ENCODE assay signal across 16 cellular contexts in the genomic region with DNA sequence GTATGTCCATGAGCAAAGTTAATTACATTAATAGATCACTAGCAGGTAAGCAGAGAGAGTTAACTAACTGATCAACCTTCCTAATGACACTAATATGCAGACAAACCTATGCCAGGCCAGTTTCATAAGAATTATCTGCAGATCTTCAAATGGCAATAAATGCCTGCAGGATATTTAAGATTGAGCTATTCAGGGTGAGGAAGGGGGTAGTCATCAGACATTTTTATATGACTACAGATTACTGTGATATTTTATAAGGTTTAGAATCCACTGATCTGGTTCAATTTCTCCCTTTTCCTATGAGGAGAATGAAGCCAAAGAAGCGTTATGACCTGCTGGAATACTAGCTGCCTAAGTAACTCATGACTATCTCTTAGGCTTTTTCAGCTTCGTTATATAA. TPM values are rescaled to one million over a fixed set of nuclear protein-coding genes. Genes with fewer than 3 reads are reported as not detected.
DNase-seq lines count a peak whose midpoint lies in the region; ATAC-seq, FAIRE-seq and TF ChIP-seq lines count a peak whose summit lies in the region.
"Had no signal": no experiment of that assay in that cellular context is flagged by ENCODE, and none has a peak within 500 bp of the region (broad histone marks: within the 10 kb centered on the region; RNA-seq: fewer than 3 reads in every experiment).

No MANE protein-coding gene starts in this region.

- no peak for FAIRE-seq in endothelial cell of umbilical vein (lab: Jason Lieb, UNC)
- FAIRE-seq: GM18507 had no signal

- no peak for ATAC-seq in activated naive CD8-positive, alpha-beta T cell treated with anti-CD3 and anti-CD28 coated beads, Interleukin-2, amount 50 U/mL, for 24 hours
- ATAC-seq: HCT116 had no signal

- H3K4me3 ChIP-seq in endothelial cell of umbilical vein (replicated peaks in 1 of 3; ENCODE audit: insufficient read depth in 1 of 3, low read depth in 1 of 3, low read length in 3 of 3) (no peak overlapping the region), neutrophil (ENCODE audit: low read depth in 1 of 2, low read length in 1 of 2) (no peak overlapping the region)

- CTCF ChIA-PET in endothelial cell of umbilical vein (lab: Charles Lee) = interaction anchor here (0.9 to 1.0 kb wide), 2 partner anchors 54 to 753 kb away, joined by 3 read pairs; no protein-coding TSS in a partner anchor

- H3K9me3 Mint-ChIP-seq in activated naive CD8-positive, alpha-beta T cell treated with anti-CD3 and anti-CD28 coated beads, Interleukin-2, amount 50 U/mL, for 24 hours = peaks cover 7% of the 10 kb centered on the region

- H3K27me3 Mint-ChIP-seq in activated naive CD8-positive, alpha-beta T cell treated with anti-CD3 and anti-CD28 coated beads, Interleukin-2, amount 50 U/mL, for 24 hours = peaks cover 12% of the 10 kb centered on the region
- H3K27me3 Mint-ChIP-seq: CD4-positive, CD25-positive, alpha-beta regulatory T cell had no signal

- H3K9me3 ChIP-seq in endothelial cell of umbilical vein (replicated peaks; ENCODE audit: control insufficient read depth, insufficient read depth, low read length) (no peaks in the 10 kb centered on the region), neutrophil (no peaks in the 10 kb centered on the region)

- no peak overlapping the region for H3K27ac ChIP-seq in endothelial cell of umbilical vein (ENCODE audit: insufficient read depth, low read depth, low read length)
- peak overlapping the region; percentile 67 for H3K27ac ChIP-seq in neutrophil
- H3K27ac ChIP-seq: 22Rv1 had no signal

- intact Hi-C loops in endothelial cell of umbilical vein (cut with micrococcal nuclease) = no loop called here

- H4K20me1 ChIP-seq in endothelial cell of umbilical vein (replicated peaks; ENCODE audit: control insufficient read depth, extremely low read depth, insufficient read depth, low read length) = no peaks in the 10 kb centered on the region
- H4K20me1 ChIP-seq: BLaER1 treated with 17β-estradiol and CSF1 and Interleukin-3, amounts not matched to agents 10 nM and 100 nM had no signal

- no TSS peak for BruUV-seq in endothelial cell of umbilical vein (replicated peaks; lab: Mats Ljungman, UMichigan)

- TF ChIP-seq CTCF in endothelial cell of umbilical vein (IDR thresholded peaks at IDR 0.05; ENCODE audit: extremely low read depth in 1 of 2, insufficient read depth in 1 of 2, low read depth in 1 of 2, low read length in 2 of 2) (no peak), neutrophil (IDR thresholded peaks at IDR 0.05) (no peak)

- DNase-seq in NCI-H510A treated with DMSO at 0.1 percent for 48 hours (lab: John Stamatoyannopoulos, UW) (peak; percentile 7), NCI-H510A (lab: John Stamatoyannopoulos, UW) (no peak), M059J (ENCODE audit: low read depth) (peak; percentile 17), endothelial cell of umbilical vein (ENCODE audit: low read depth, low spot score) (no peak), NCI-H69 (lab: John Stamatoyannopoulos, UW) (no peak), HK-2 (ENCODE audit: unreplicated experiment) (no peak)
- DNase-seq in activated naive CD8-positive, alpha-beta T cell treated with anti-CD3 and anti-CD28 coated beads, Interleukin-2, amount 50 U/mL, for 24 hours = no peak
- DNase-seq: ACHN; CD4-positive, CD25-positive, alpha-beta regulatory T cell; DMS 273 treated with DMSO at 0.1 percent for 48 hours had no signal

- H3K9me1 ChIP-seq in endothelial cell of umbilical vein (replicated peaks; ENCODE audit: control insufficient read depth, extremely low read depth, insufficient read depth, low read length) = no peaks in the 10 kb centered on the region

- H3K4me2 ChIP-seq in endothelial cell of umbilical vein (ENCODE audit: insufficient read depth, low read length) = no peak overlapping the region

- H3K27ac Mint-ChIP-seq in activated naive CD8-positive, alpha-beta T cell treated with anti-CD3 and anti-CD28 coated beads, Interleukin-2, amount 50 U/mL, for 24 hours = no peak overlapping the region

- no peaks in the 10 kb centered on the region for H3K36me3 Mint-ChIP-seq in activated naive CD8-positive, alpha-beta T cell treated with anti-CD3 and anti-CD28 coated beads, Interleukin-2, amount 50 U/mL, for 24 hours (ENCODE audit: low read depth)
- H3K36me3 Mint-ChIP-seq: CD4-positive, CD25-positive, alpha-beta regulatory T cell had no signal

- H3K36me3 ChIP-seq in endothelial cell of umbilical vein (ENCODE audit: control insufficient read depth in 2 of 2, extremely low read depth in 1 of 2, insufficient read depth in 2 of 2, low read length in 2 of 2) (no peaks in the 10 kb centered on the region), neutrophil (no peaks in the 10 kb centered on the region)
- H3K36me3 ChIP-seq: BLaER1 treated with 17β-estradiol and CSF1 and Interleukin-3, amounts not matched to agents 10 nM and 100 nM had no signal

- H3K9ac ChIP-seq in endothelial cell of umbilical vein (replicated peaks; ENCODE audit: extremely low read depth, insufficient read depth, low read length) = no peak overlapping the region

- dilution Hi-C loops in endothelial cell of umbilical vein (cut with MboI; ENCODE audit: extremely low pct_ligation_motif_present, low sequenced_read_pairs) = no loop called here

- peaks cover 17% of the 10 kb centered on the region for H3K4me1 ChIP-seq in endothelial cell of umbilical vein (ENCODE audit: control insufficient read depth, extremely low read depth, insufficient read depth, low read length)
- peaks cover 14 to 17% of the 10 kb centered on the region in 2 experiments for H3K4me1 ChIP-seq in neutrophil (ENCODE audit: control insufficient read depth in 1 of 2, insufficient read depth in 1 of 2, low read depth in 1 of 2, low read length in 1 of 2)

- H3K4me1 Mint-ChIP-seq in activated naive CD8-positive, alpha-beta T cell treated with anti-CD3 and anti-CD28 coated beads, Interleukin-2, amount 50 U/mL, for 24 hours = peaks cover 17% of the 10 kb centered on the region

- peak overlapping the region; percentile 96 for H2AFZ ChIP-seq in endothelial cell of umbilical vein (ENCODE audit: low read depth, low read length)

- TF ChIP-seq POLR2A in endothelial cell of umbilical vein (IDR thresholded peaks at IDR 0.05; ENCODE audit: low read depth, low read length) = no peak

- H3K27me3 ChIP-seq in endothelial cell of umbilical vein (ENCODE audit: control insufficient read depth in 2 of 2, insufficient read depth in 2 of 2, low read length in 2 of 2) (no peaks in the 10 kb centered on the region), neutrophil (no peaks in the 10 kb centered on the region)
- H3K27me3 ChIP-seq: BLaER1 treated with 17β-estradiol and CSF1 and Interleukin-3, amounts not matched to agents 10 nM and 100 nM had no signal

- POLR2A ChIA-PET in endothelial cell of umbilical vein (lab: Charles Lee) = no interaction called here

- H3K4me3 Mint-ChIP-seq in activated naive CD8-positive, alpha-beta T cell treated with anti-CD3 and anti-CD28 coated beads, Interleukin-2, amount 50 U/mL, for 24 hours = no peak overlapping the region
- H3K4me3 Mint-ChIP-seq: CD4-positive, CD25-positive, alpha-beta regulatory T cell had no signal

- H3K79me2 ChIP-seq in endothelial cell of umbilical vein (ENCODE audit: control insufficient read depth, insufficient read depth, low read length) = no peaks in the 10 kb centered on the region

TF ChIP-seq in endothelial cell of umbilical vein, 7 proteins besides CTCF, POLR2A, EP300 and RAD21:
- TF ChIP-seq, protein P1, sequence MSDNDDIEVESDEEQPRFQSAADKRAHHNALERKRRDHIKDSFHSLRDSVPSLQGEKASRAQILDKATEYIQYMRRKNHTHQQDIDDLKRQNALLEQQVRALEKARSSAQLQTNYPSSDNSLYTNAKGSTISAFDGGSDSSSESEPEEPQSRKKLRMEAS (IDR thresholded peaks at IDR 0.05; ENCODE audit: insufficient read depth, insufficient read length) = no peak
- TF ChIP-seq POLR2AphosphoS5 (IDR thresholded peaks at IDR 0.05; ENCODE audit: insufficient read depth, low read depth, low read length) (no peak), FOS (IDR thresholded peaks at IDR 0.05; ENCODE audit: borderline replicate concordance, insufficient read depth, low read length) (no peak), EZH2 (IDR thresholded peaks at IDR 0.05; ENCODE audit: borderline replicate concordance, low read depth, low read length, severe bottlenecking) (no peak), MYC (IDR thresholded peaks at IDR 0.05; ENCODE audit: low read depth, low read length) (no peak), GATA2 (IDR thresholded peaks at IDR 0.05; ENCODE audit: insufficient read depth, insufficient read length, low read depth, low read length) (no peak), JUN (IDR thresholded peaks at IDR 0.05; ENCODE audit: borderline replicate concordance, insufficient read depth, insufficient read length, low read depth) (no peak)

RNA-seq across cellular contexts. Expression of a gene that starts 30.2 kb away (rescaled TPM):
- not detected in 2 replicates for total RNA-seq in M059J (2014; rRNA removed; shearing (Covaris generic))
- total RNA-seq in endothelial cell of umbilical vein = not detected in 2 replicates
- not detected in 2 replicates for polyA plus RNA-seq in endothelial cell of umbilical vein
- not detected in 2 replicates for polyA plus RNA-seq in endothelial cell of umbilical vein (2011; cell fraction: cytosol; rRNA removed)
- polyA plus RNA-seq in endothelial cell of umbilical vein (2011; cell fraction: nucleus; rRNA removed) = not detected in 2 replicates
- polyA plus RNA-seq in endothelial cell of umbilical vein (2012) = not detected in 2 replicates
- polyA minus RNA-seq in endothelial cell of umbilical vein = not detected in 2 replicates
- not detected for polyA minus RNA-seq in endothelial cell of umbilical vein (2011; cell fraction: cytosol; rRNA and poly(A)+ RNA removed)
- polyA minus RNA-seq in endothelial cell of umbilical vein (2011; cell fraction: nucleus; rRNA and poly(A)+ RNA removed) = not detected in 2 replicates
- total RNA-seq: CD4-positive, CD25-positive, alpha-beta regulatory T cell; HT-29 had no signal
- polyA plus RNA-seq: CD4-positive, CD25-positive, alpha-beta regulatory T cell had no signal

Comparison
In these comparisons a context has a peak if more than half of its experiments do, and no peak if none do; other contexts are left out.
1. DNase-seq: peak in NCI-H510A treated with DMSO at 0.1 percent for 48 hours (single experiment) and M059J (single experiment); none in NCI-H510A (single experiment), endothelial cell of umbilical vein (single experiment), NCI-H69 (single experiment), HK-2 (single experiment) and activated naive CD8-positive, alpha-beta T cell treated with anti-CD3 and anti-CD28 coated beads, Interleukin-2, amount 50 U/mL, for 24 hours (single experiment).